Comparison of ENCODE assay signal across 35 cellular contexts in the genomic region with DNA sequence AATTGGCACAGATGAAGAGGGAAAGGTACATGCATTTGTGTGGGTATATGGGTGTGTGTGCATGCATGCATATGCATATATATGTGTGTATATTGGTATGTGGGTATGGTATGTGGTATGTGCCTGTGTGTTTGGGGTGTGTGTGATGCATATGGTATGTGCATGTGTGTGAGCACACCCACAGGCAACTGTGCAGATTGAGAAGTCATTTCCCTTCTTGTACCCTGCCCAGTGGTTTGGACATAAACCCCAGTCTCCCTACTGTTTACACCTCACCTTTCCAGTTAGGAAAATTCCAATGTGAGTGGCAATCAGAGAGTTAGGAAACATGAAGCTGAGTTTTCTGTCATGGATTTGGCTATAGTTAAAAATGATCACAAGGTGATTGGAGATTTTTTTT.
"Had no signal": no experiment of that assay in that cellular context is flagged by ENCODE, and none has a peak within 500 bp of the region (broad histone marks: within the 10 kb centered on the region; RNA-seq: fewer than 3 reads in every experiment).

No MANE protein-coding gene starts in this region.

- H3K4me1 ChIP-seq: adrenal gland, ascending aorta, body of pancreas, breast epithelium had no signal

- H3K4me3 ChIP-seq: adrenal gland, ascending aorta, body of pancreas, breast epithelium, cardiac muscle cell had no signal

- H3K36me3 ChIP-seq: adrenal gland, ascending aorta, brain microvascular endothelial cell, breast epithelium, cardiac muscle cell had no signal

- H3K27me3 ChIP-seq: adrenal gland, ascending aorta, body of pancreas, brain microvascular endothelial cell, breast epithelium, cardiac muscle cell had no signal

- DNase-seq: activated effector memory CD4-positive, alpha-beta T cell treated with anti-CD3 and anti-CD28 coated beads, Interleukin-2, amount 50 U/mL, for 16 hours; activated effector memory CD4-positive, alpha-beta T cell treated with Interleukin-2 at 50 U/mL for 16 hours; activated gamma-delta T cell; activated gamma-delta T cell treated with Interleukin-2 at 50 U/mL for 16 hours; activated naive CD4-positive, alpha-beta T cell; activated naive CD4-positive, alpha-beta T cell treated with anti-CD3 and anti-CD28 coated beads for 36 hours; activated naive CD4-positive, alpha-beta T cell treated with anti-CD3 and anti-CD28 coated beads, Interleukin-2, amount 10 ng/mL, durations not matched to agents 7 days and 5 days; activated naive CD4-positive, alpha-beta T cell treated with anti-CD3 and anti-CD28 coated beads, Interleukin-2, amount 50 U/mL, for 16 hours; activated naive CD4-positive, alpha-beta T cell treated with Interleukin-2 at 50 U/mL for 16 hours; activated naive CD8-positive, alpha-beta T cell treated with anti-CD3 and anti-CD28 coated beads for 36 hours; activated naive CD8-positive, alpha-beta T cell treated with anti-CD3 and anti-CD28 coated beads, Interleukin-2, amount 10 ng/mL, durations not matched to agents 7 days and 5 days; activated naive CD8-positive, alpha-beta T cell treated with anti-CD3 and anti-CD28 coated beads, Interleukin-2, amount 50 U/mL, for 24 hours; activated T-cell treated with anti-CD3 and anti-CD28 coated beads for 4 hours; activated T-cell treated with anti-CD3 and anti-CD28 coated beads, Interleukin-2, amount 50 U/mL, for 1 hour; activated T-cell treated with anti-CD3 and anti-CD28 coated beads, Interleukin-2, amount 50 U/mL, for 24 hours; activated T-cell treated with anti-CD3 and anti-CD28 coated beads, Interleukin-2, amount 50 U/mL, for 4 hours; activated T-cell treated with anti-CD3 and anti-CD28 coated beads, Interleukin-2, amount 50 U/mL, for 48 hours; activated T-cell treated with anti-CD3 and anti-CD28 coated beads, Interleukin-2, amount 50 U/mL, for 72 hours; adrenal gland; amniotic stem cell; amygdala; anterior cingulate cortex; aorta; body of pancreas; brain microvascular endothelial cell; caudate nucleus; central memory CD4-positive, alpha-beta T cell; cerebellar nuclear complex had no signal

- H3K27ac ChIP-seq: adrenal gland, ascending aorta, body of pancreas, brain microvascular endothelial cell, breast epithelium, cardiac muscle cell had no signal

- FAIRE-seq: astrocyte, bronchial epithelial cell had no signal

- ATAC-seq: activated naive CD4-positive, alpha-beta T cell treated with anti-CD3 and anti-CD28 coated beads, Interleukin-2, amount 50 U/mL, for 72 hours; activated naive CD8-positive, alpha-beta T cell treated with anti-CD3 and anti-CD28 coated beads, Interleukin-2, amount 50 U/mL, for 24 hours; activated T-cell treated with anti-CD3 and anti-CD28 coated beads, Interleukin-2, amount 50 U/mL, for 4 hours; activated T-cell treated with anti-CD3 and anti-CD28 coated beads, Interleukin-2, amount 50 U/mL, for 72 hours; activated T-helper 17 cell treated with anti-CD3 and anti-CD28 coated beads, Interleukin-2, amount 50 U/mL, for 72 hours; body of pancreas had no signal

- H3K9me3 ChIP-seq: adrenal gland, ascending aorta, body of pancreas had no signal
